16 cellular contexts compared by ENCODE assay signal in genomic region chr15:70029297-70029701, GRCh38.
DNase-seq lines count a peak whose midpoint lies in the region; ATAC-seq lines count a peak whose summit lies in the region.
"Had no signal": no experiment of that assay in that cellular context is flagged by ENCODE, and none has a peak within 500 bp of the region (broad histone marks: within the 10 kb centered on the region; RNA-seq: fewer than 3 reads in every experiment).

No MANE protein-coding gene starts in this region.

- intact Hi-C loops in cardiac septum (cut with DNase I) = no loop called here
- intact Hi-C loops in Right ventricle myocardium inferior (cut with DNase I) = loop anchor here (10.0 kb wide), 1 partner anchor 66 kb away; the partner anchor contains the start of gene TLE3
- intact Hi-C loops in posterior vena cava (cut with DNase I) = no loop called here

- ATAC-seq in Right ventricle myocardium inferior = no peak
- no peak for ATAC-seq in GM18511 (IDR thresholded peaks at IDR 0.05; ENCODE audit: unreplicated experiment)
- ATAC-seq: HepG2, Panc1 had no signal

- DNase-seq in DMS 273 (lab: John Stamatoyannopoulos, UW; ENCODE audit: unreplicated experiment) (peak; percentile 10), DMS 273 treated with DMSO at 0.1 percent for 48 hours (lab: John Stamatoyannopoulos, UW) (no peak), cardiac septum (ENCODE audit: low spot score) (peak; percentile 64), Right ventricle myocardium inferior (ENCODE audit: missing footprints) (no peak), posterior vena cava (ENCODE audit: low spot score) (peak; percentile 52), NCI-H1417 treated with DMSO at 0.1 percent for 48 hours (lab: John Stamatoyannopoulos, UW) (no peak)
- DNase-seq in stimulated activated CD4-positive, alpha-beta T cell treated with anti-CD3 and anti-CD28 coated beads, Interleukin-4, amount 100 ng/mL, for 4 hours = no peak
- DNase-seq: DMS153, MG63, NCI-H1105 treated with DMSO at 0.1 percent for 48 hours, NCI-H187 treated with DMSO at 0.1 percent for 48 hours, NCI-H2171 treated with DMSO at 0.1 percent for 48 hours, SHP77 treated with DMSO at 0.1 percent for 48 hours had no signal

Comparison
In these comparisons a context has a peak if more than half of its experiments do, and no peak if none do; other contexts are left out.
1. DNase-seq: peak in DMS 273 (single experiment), cardiac septum (single experiment) and posterior vena cava (single experiment); none in DMS 273 treated with DMSO at 0.1 percent for 48 hours (single experiment), Right ventricle myocardium inferior (single experiment), stimulated activated CD4-positive, alpha-beta T cell treated with anti-CD3 and anti-CD28 coated beads, Interleukin-4, amount 100 ng/mL, for 4 hours (0 of 2) and NCI-H1417 treated with DMSO at 0.1 percent for 48 hours (single experiment).